Comparison of ENCODE assay signal across 1 cellular context in the genomic region with DNA sequence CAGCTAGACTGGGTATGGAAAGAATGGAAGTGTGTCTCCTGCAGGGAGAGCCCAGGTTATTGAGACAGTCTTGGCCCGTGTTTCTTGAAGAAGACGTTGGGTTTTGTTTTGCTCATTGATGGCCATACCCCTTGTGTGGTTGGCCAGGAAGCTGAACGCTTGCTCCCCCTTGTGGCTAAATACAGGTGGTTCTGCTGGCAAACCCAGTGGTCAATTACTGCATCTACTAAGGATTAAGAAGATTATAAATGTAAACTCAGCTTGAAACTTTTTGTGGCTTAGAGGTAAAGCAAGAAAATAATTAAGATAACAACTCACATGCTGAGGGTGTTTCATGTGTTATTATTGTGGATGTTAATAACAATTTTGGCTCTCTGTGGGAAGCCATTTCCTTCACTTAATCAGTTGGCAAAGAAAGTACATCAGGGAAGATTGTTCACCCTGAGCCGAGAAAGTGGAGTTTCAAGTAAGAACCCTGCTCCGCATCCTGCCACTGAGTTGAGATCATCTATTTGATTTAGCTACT.
TF ChIP-seq lines count a peak whose summit lies in the region.

No MANE protein-coding gene starts in this region.

TF ChIP-seq in HCT116, 20 proteins besides CTCF, POLR2A, EP300 and RAD21 (continued from another document):
- TF ChIP-seq, protein P1, sequence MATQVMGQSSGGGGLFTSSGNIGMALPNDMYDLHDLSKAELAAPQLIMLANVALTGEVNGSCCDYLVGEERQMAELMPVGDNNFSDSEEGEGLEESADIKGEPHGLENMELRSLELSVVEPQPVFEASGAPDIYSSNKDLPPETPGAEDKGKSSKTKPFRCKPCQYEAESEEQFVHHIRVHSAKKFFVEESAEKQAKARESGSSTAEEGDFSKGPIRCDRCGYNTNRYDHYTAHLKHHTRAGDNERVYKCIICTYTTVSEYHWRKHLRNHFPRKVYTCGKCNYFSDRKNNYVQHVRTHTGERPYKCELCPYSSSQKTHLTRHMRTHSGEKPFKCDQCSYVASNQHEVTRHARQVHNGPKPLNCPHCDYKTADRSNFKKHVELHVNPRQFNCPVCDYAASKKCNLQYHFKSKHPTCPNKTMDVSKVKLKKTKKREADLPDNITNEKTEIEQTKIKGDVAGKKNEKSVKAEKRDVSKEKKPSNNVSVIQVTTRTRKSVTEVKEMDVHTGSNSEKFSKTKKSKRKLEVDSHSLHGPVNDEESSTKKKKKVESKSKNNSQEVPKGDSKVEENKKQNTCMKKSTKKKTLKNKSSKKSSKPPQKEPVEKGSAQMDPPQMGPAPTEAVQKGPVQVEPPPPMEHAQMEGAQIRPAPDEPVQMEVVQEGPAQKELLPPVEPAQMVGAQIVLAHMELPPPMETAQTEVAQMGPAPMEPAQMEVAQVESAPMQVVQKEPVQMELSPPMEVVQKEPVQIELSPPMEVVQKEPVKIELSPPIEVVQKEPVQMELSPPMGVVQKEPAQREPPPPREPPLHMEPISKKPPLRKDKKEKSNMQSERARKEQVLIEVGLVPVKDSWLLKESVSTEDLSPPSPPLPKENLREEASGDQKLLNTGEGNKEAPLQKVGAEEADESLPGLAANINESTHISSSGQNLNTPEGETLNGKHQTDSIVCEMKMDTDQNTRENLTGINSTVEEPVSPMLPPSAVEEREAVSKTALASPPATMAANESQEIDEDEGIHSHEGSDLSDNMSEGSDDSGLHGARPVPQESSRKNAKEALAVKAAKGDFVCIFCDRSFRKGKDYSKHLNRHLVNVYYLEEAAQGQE (IDR thresholded peaks at IDR 0.05; ENCODE audit: low read depth) = no peak
- TF ChIP-seq ZFX (IDR thresholded peaks at IDR 0.05) = no peak
- TF ChIP-seq, protein P2, sequence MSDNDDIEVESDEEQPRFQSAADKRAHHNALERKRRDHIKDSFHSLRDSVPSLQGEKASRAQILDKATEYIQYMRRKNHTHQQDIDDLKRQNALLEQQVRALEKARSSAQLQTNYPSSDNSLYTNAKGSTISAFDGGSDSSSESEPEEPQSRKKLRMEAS (IDR thresholded peaks at IDR 0.05) = no peak
